9 cellular contexts compared by ENCODE assay signal in genomic region chr16:77951788-77952187, GRCh38.
DNase-seq lines count a peak whose midpoint lies in the region; ATAC-seq, FAIRE-seq and TF ChIP-seq lines count a peak whose summit lies in the region.
"Had no signal": no experiment of that assay in that cellular context is flagged by ENCODE, and none has a peak within 500 bp of the region (broad histone marks: within the 10 kb centered on the region; RNA-seq: fewer than 3 reads in every experiment).

No MANE protein-coding gene starts in this region.

- H3K9me3 Mint-ChIP-seq in natural killer cell treated with Interleukin-12 subunit alpha and Interleukin-12 subunit beta and Interleukin-15 and Interleukin-18, amount 100 ng/mL, for 72 hours = no peaks in the 10 kb centered on the region
- H3K9me3 Mint-ChIP-seq: stimulated activated naive CD8-positive, alpha-beta T cell treated with anti-CD3 and anti-CD28 coated beads, Interleukin-15, Interleukin-2, amounts not matched to agents 100 ng/mL and 50 ng/mL, for 24 hours had no signal

- no peak overlapping the region for H3K4me3 ChIP-seq in right lobe of liver

- H3K27ac Mint-ChIP-seq in natural killer cell treated with Interleukin-12 subunit alpha and Interleukin-12 subunit beta and Interleukin-15 and Interleukin-18, amount 100 ng/mL, for 72 hours = no peak overlapping the region
- H3K27ac Mint-ChIP-seq: stimulated activated naive CD8-positive, alpha-beta T cell treated with anti-CD3 and anti-CD28 coated beads, Interleukin-15, Interleukin-2, amounts not matched to agents 100 ng/mL and 50 ng/mL, for 24 hours had no signal

- H3K4me3 Mint-ChIP-seq in natural killer cell treated with Interleukin-12 subunit alpha and Interleukin-12 subunit beta and Interleukin-15 and Interleukin-18, amount 100 ng/mL, for 72 hours = no peak overlapping the region
- H3K4me3 Mint-ChIP-seq: stimulated activated naive CD8-positive, alpha-beta T cell treated with anti-CD3 and anti-CD28 coated beads, Interleukin-15, Interleukin-2, amounts not matched to agents 100 ng/mL and 50 ng/mL, for 24 hours had no signal

- WGBS in right lobe of liver (ENCODE audit: insufficient coverage, low coverage, low lambda C conversion rate, missing lambda C conversion rate) = 4% methylated on average over 2 of the region's 2 CpGs

- peak; percentile 50 for TF ChIP-seq CTCF in LNCAP (IDR thresholded peaks at IDR 0.05)
- peak in 3 of 4 donors; percentile 33 to 53 (median 47) for TF ChIP-seq CTCF in right lobe of liver (IDR thresholded peaks at IDR 0.05)

- H3K9me3 ChIP-seq in right lobe of liver = no peaks in the 10 kb centered on the region

- no peaks in the 10 kb centered on the region for H3K27me3 ChIP-seq in right lobe of liver

- H3K36me3 ChIP-seq in right lobe of liver = no peaks in the 10 kb centered on the region

- no peak overlapping the region for H3K27ac ChIP-seq in right lobe of liver

- ATAC-seq in SK-N-SH treated with all-trans-retinoic acid at 6 μM for 48 hours = 0 out of 3 replicates have a peak, but pooled peaks have one; percentile 41
- peak; percentile 63 to 72 (median 70) for ATAC-seq in right lobe of liver
- ATAC-seq in natural killer cell treated with Interleukin-12 subunit alpha and Interleukin-12 subunit beta and Interleukin-15 and Interleukin-18, amount 100 ng/mL, for 72 hours = no peak

- H3K4me1 ChIP-seq in right lobe of liver = no peaks in the 10 kb centered on the region

- no peaks in the 10 kb centered on the region for H3K4me1 Mint-ChIP-seq in natural killer cell treated with Interleukin-12 subunit alpha and Interleukin-12 subunit beta and Interleukin-15 and Interleukin-18, amount 100 ng/mL, for 72 hours (ENCODE audit: low read depth in 2 of 2)

- intact Hi-C loops in right lobe of liver (cut with DNase I) = no loop called here

- peaks cover 9 to 34% of the 10 kb centered on the region in 2 donors for H3K27me3 Mint-ChIP-seq in natural killer cell treated with Interleukin-12 subunit alpha and Interleukin-12 subunit beta and Interleukin-15 and Interleukin-18, amount 100 ng/mL, for 72 hours

- TF ChIP-seq POLR2A in GM12891 (IDR thresholded peaks at IDR 0.05; ENCODE audit: low read depth, low read length) = no peak
- TF ChIP-seq POLR2A in right lobe of liver (IDR thresholded peaks at IDR 0.05) = no peak

- DNase-seq in GM12891 (ENCODE audit: insufficient read length, low spot score) (peak; percentile 20), right lobe of liver (no peak), glomerular visceral epithelial cell (ENCODE audit: extremely low spot score) (no peak), GOT3 (lab: John Stamatoyannopoulos, UW) (no peak), hepatic stellate cell (ENCODE audit: low spot score) (no peak)
- no peak for DNase-seq in natural killer cell treated with Interleukin-12 subunit alpha and Interleukin-12 subunit beta and Interleukin-15 and Interleukin-18, amount 100 ng/mL, for 72 hours (ENCODE audit: low spot score)

- no peaks in the 10 kb centered on the region for H3K36me3 Mint-ChIP-seq in natural killer cell treated with Interleukin-12 subunit alpha and Interleukin-12 subunit beta and Interleukin-15 and Interleukin-18, amount 100 ng/mL, for 72 hours

- peak; percentile 28 for FAIRE-seq in GM12891 (lab: Jason Lieb, UNC)

TF ChIP-seq in GM12891, 5 proteins besides CTCF, POLR2A, EP300 and RAD21:
- no peak for TF ChIP-seq POLR2AphosphoS5 (IDR thresholded peaks at IDR 0.05; ENCODE audit: low read depth, low read length)
- TF ChIP-seq TAF1 (IDR thresholded peaks at IDR 0.05; ENCODE audit: low read depth, low read length) = no peak
- TF ChIP-seq PAX5 (IDR thresholded peaks at IDR 0.05; ENCODE audit: insufficient read depth, low read length, severe bottlenecking) = no peak
- TF ChIP-seq POU2F2 (IDR thresholded peaks at IDR 0.05; ENCODE audit: low read depth, low read length) = no peak
- TF ChIP-seq SPI1 (IDR thresholded peaks at IDR 0.05; ENCODE audit: low read depth, low read length) = no peak

TF ChIP-seq in SK-N-SH treated with all-trans-retinoic acid at 6 μM for 48 hours, 23 proteins besides CTCF, POLR2A, EP300 and RAD21:
- no peak for TF ChIP-seq GLIS3 (CRISPR knock-in tag; IDR thresholded peaks at IDR 0.05)
- TF ChIP-seq CSDC2 (CRISPR knock-in tag; IDR thresholded peaks at IDR 0.05) = no peak
- TF ChIP-seq PPARA (CRISPR knock-in tag; IDR thresholded peaks at IDR 0.05; ENCODE audit: borderline replicate concordance) = no peak
- no peak for TF ChIP-seq CSRNP3 (CRISPR knock-in tag; IDR thresholded peaks at IDR 0.05)
- TF ChIP-seq TOX (CRISPR knock-in tag; IDR thresholded peaks at IDR 0.05; ENCODE audit: borderline replicate concordance) = no peak
- TF ChIP-seq SNAI2 (CRISPR knock-in tag; IDR thresholded peaks at IDR 0.05) = no peak
- TF ChIP-seq ZNF565 (CRISPR knock-in tag; conservative IDR thresholded peaks at IDR 0.05; ENCODE audit: low read depth) = no peak

Comparison
In these comparisons a context has a peak if more than half of its experiments do, and no peak if none do; other contexts are left out.
1. ATAC-seq: peak in SK-N-SH treated with all-trans-retinoic acid at 6 μM for 48 hours (single experiment) and right lobe of liver (4 of 4); none in natural killer cell treated with Interleukin-12 subunit alpha and Interleukin-12 subunit beta and Interleukin-15 and Interleukin-18, amount 100 ng/mL, for 72 hours (0 of 2).